ENCODE assay signal across 34 cellular contexts in the genomic region with DNA sequence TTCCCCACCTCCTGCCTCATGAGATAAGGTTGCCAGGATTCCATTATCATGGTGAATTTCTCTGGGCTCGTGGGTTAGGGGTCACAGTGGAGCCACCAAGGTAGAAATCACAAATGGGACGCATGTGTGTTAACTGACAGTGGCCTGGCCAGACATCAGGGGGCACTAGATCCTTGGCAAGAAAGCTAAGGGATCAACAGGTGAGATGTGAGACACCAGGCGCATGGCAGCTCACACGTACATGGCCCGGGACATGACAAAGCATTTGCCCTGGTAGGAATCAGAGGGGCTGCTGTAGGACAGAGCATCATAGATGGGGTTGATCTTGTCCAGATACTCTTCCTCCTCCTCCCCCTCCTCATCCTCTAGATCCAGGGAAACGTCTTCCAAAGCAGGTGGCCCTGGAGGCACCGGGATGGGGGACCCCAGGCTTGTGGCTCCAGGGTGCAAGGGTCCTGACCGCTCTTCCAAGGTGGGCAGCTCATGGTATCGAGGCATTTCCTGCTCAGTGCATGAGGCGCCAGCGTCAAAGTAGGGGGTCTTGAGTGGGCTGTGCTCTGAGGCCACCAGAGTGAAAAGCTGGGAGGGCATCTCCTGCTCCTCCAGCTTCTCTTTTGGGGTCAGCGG. TPM values are rescaled to one million over a fixed set of nuclear protein-coding genes. Genes with fewer than 3 reads are reported as not detected.
DNase-seq lines count a peak whose midpoint lies in the region; ATAC-seq and FAIRE-seq lines count a peak whose summit lies in the region.
"Had no signal": no experiment of that assay in that cellular context is flagged by ENCODE, and none has a peak within 500 bp of the region (broad histone marks: within the 10 kb centered on the region; RNA-seq: fewer than 3 reads in every experiment).

No MANE protein-coding gene starts in this region.

- H4K5ac ChIP-seq in mesendoderm (ENCODE audit: low read length), result no peak overlapping the region

- H2AK5ac ChIP-seq in mesendoderm (ENCODE audit: low read length), result no peak overlapping the region

- WGBS in mesendoderm (ENCODE audit: extremely low coverage, insufficient coverage, low lambda C conversion rate), result no CpG with 5 or more reads among the region's 12 CpGs

- FAIRE-seq in HTR-8/SVneo (lab: Jason Lieb, UNC), result peak; percentile 51
- FAIRE-seq: pancreas had no signal

- no peaks in the 10 kb centered on the region for H3K79me1 ChIP-seq in mesendoderm (ENCODE audit: low read length)

- no peak overlapping the region for H3K23ac ChIP-seq in mesendoderm (ENCODE audit: low read length)

- no peak overlapping the region for H2BK15ac ChIP-seq in mesendoderm (replicated peaks; ENCODE audit: low read depth)

- no peak overlapping the region for H3K18ac ChIP-seq in mesendoderm (ENCODE audit: low read length)

- H3K79me2 ChIP-seq in mesendoderm (ENCODE audit: control insufficient read depth, insufficient read depth, low read length), result no peaks in the 10 kb centered on the region

- no peak overlapping the region for H3K4me2 ChIP-seq in mesendoderm (ENCODE audit: low read length)
- H3K4me2 ChIP-seq: neural progenitor cell, PC-9, SK-N-SH had no signal

- no peaks in the 10 kb centered on the region for H3K27me3 Mint-ChIP-seq in activated CD4-positive, alpha-beta T cell treated with anti-CD3 and anti-CD28 coated beads, Interleukin-2, amount 10 ng/mL, durations not matched to agents 24 days and 14 days
- no peaks in the 10 kb centered on the region for H3K27me3 Mint-ChIP-seq in activated naive CD8-positive, alpha-beta T cell treated with anti-CD3 and anti-CD28 coated beads, Interleukin-2, amount 50 U/mL, for 24 hours
- H3K27me3 Mint-ChIP-seq: stimulated activated memory B cell treated with anti-CD40 and anti-IgM and Interleukin-4, amounts not matched to agents 10 μg/mL and 1 μg/mL and 100 μg/mL, for 72 hours; type B pancreatic cell had no signal

- H3K27ac Mint-ChIP-seq in activated CD4-positive, alpha-beta T cell treated with anti-CD3 and anti-CD28 coated beads, Interleukin-2, amount 10 ng/mL, durations not matched to agents 24 days and 14 days, result peak overlapping the region; percentile 31
- H3K27ac Mint-ChIP-seq in activated naive CD8-positive, alpha-beta T cell treated with anti-CD3 and anti-CD28 coated beads, Interleukin-2, amount 50 U/mL, for 24 hours, result no peak overlapping the region
- H3K27ac Mint-ChIP-seq: activated naive CD4-positive, alpha-beta T cell treated with anti-CD3 and anti-CD28 coated beads for 36 hours; CD14-positive monocyte; memory B cell; neural progenitor cell; stimulated activated memory B cell treated with anti-CD40 and anti-IgM and Interleukin-4, amounts not matched to agents 10 μg/mL and 1 μg/mL and 100 μg/mL, for 72 hours; type B pancreatic cell had no signal

- peaks cover 58% of the 10 kb centered on the region for H3K36me3 Mint-ChIP-seq in activated CD4-positive, alpha-beta T cell treated with anti-CD3 and anti-CD28 coated beads, Interleukin-2, amount 10 ng/mL, durations not matched to agents 24 days and 14 days (ENCODE audit: low read depth)
- H3K36me3 Mint-ChIP-seq in activated naive CD8-positive, alpha-beta T cell treated with anti-CD3 and anti-CD28 coated beads, Interleukin-2, amount 50 U/mL, for 24 hours (ENCODE audit: low read depth), result peaks cover 33% of the 10 kb centered on the region
- H3K36me3 Mint-ChIP-seq: CD14-positive monocyte; neural progenitor cell; stimulated activated memory B cell treated with anti-CD40 and anti-IgM and Interleukin-4, amounts not matched to agents 10 μg/mL and 1 μg/mL and 100 μg/mL, for 72 hours; type B pancreatic cell had no signal

- no peaks in the 10 kb centered on the region for H3K9me3 Mint-ChIP-seq in activated CD4-positive, alpha-beta T cell treated with anti-CD3 and anti-CD28 coated beads, Interleukin-2, amount 10 ng/mL, durations not matched to agents 24 days and 14 days
- H3K9me3 Mint-ChIP-seq in activated naive CD8-positive, alpha-beta T cell treated with anti-CD3 and anti-CD28 coated beads, Interleukin-2, amount 50 U/mL, for 24 hours, result no peaks in the 10 kb centered on the region
- H3K9me3 Mint-ChIP-seq: activated naive CD4-positive, alpha-beta T cell treated with anti-CD3 and anti-CD28 coated beads for 36 hours; activated T-cell treated with anti-CD3 and anti-CD28 coated beads, Interleukin-2, amount 50 U/mL, for 4 hours; memory B cell; neural progenitor cell; stimulated activated memory B cell treated with anti-CD40 and anti-IgM and Interleukin-4, amounts not matched to agents 10 μg/mL and 1 μg/mL and 100 μg/mL, for 72 hours; type B pancreatic cell had no signal

- no peak overlapping the region for H2BK120ac ChIP-seq in mesendoderm (ENCODE audit: low read depth, low read length)

- no peak overlapping the region for H3K4me3 Mint-ChIP-seq in activated CD4-positive, alpha-beta T cell treated with anti-CD3 and anti-CD28 coated beads, Interleukin-2, amount 10 ng/mL, durations not matched to agents 24 days and 14 days
- no peak overlapping the region for H3K4me3 Mint-ChIP-seq in activated naive CD8-positive, alpha-beta T cell treated with anti-CD3 and anti-CD28 coated beads, Interleukin-2, amount 50 U/mL, for 24 hours
- H3K4me3 Mint-ChIP-seq: activated naive CD4-positive, alpha-beta T cell treated with anti-CD3 and anti-CD28 coated beads for 36 hours; activated T-cell treated with anti-CD3 and anti-CD28 coated beads, Interleukin-2, amount 50 U/mL, for 4 hours; CD14-positive monocyte; memory B cell; neural progenitor cell; stimulated activated memory B cell treated with anti-CD40 and anti-IgM and Interleukin-4, amounts not matched to agents 10 μg/mL and 1 μg/mL and 100 μg/mL, for 72 hours; type B pancreatic cell had no signal

- intact Hi-C loops in activated CD4-positive, alpha-beta T cell treated with anti-CD3 and anti-CD28 coated beads, Interleukin-2, amount 10 ng/mL, durations not matched to agents 24 days and 14 days (cut with micrococcal nuclease), result no loop called here

- H3K27me3 ChIP-seq in mesendoderm (ENCODE audit: insufficient read depth, low read length, poor library complexity), result no peaks in the 10 kb centered on the region
- H3K27me3 ChIP-seq: neural progenitor cell, pancreas had no signal

- no peak overlapping the region for H3K4ac ChIP-seq in mesendoderm (ENCODE audit: low read depth, low read length)

- no peaks in the 10 kb centered on the region for H3K4me1 ChIP-seq in mesendoderm (ENCODE audit: control insufficient read depth, low read depth, low read length)
- H3K4me1 ChIP-seq: neural progenitor cell, pancreas had no signal

- no peak overlapping the region for H3K4me3 ChIP-seq in mesendoderm (ENCODE audit: low read length)
- H3K4me3 ChIP-seq: coronary artery, neural progenitor cell, pancreas, PC-9 had no signal

- H4K8ac ChIP-seq in mesendoderm (ENCODE audit: low read depth, low read length), result no peak overlapping the region

- H3K36me3 ChIP-seq in mesendoderm (ENCODE audit: control insufficient read depth, insufficient read depth, low read length), result no peaks in the 10 kb centered on the region
- H3K36me3 ChIP-seq: neural progenitor cell, pancreas had no signal

- H3K27ac ChIP-seq in mesendoderm (ENCODE audit: low read depth, low read length), result no peak overlapping the region
- H3K27ac ChIP-seq: coronary artery, neural progenitor cell, pancreas, PC-9 had no signal

- no peak overlapping the region for H3K56ac ChIP-seq in mesendoderm (ENCODE audit: low read length)

- H3K4me1 Mint-ChIP-seq in activated CD4-positive, alpha-beta T cell treated with anti-CD3 and anti-CD28 coated beads, Interleukin-2, amount 10 ng/mL, durations not matched to agents 24 days and 14 days, result peaks cover 48% of the 10 kb centered on the region
- peaks cover 71% of the 10 kb centered on the region for H3K4me1 Mint-ChIP-seq in activated naive CD8-positive, alpha-beta T cell treated with anti-CD3 and anti-CD28 coated beads, Interleukin-2, amount 50 U/mL, for 24 hours
- H3K4me1 Mint-ChIP-seq: CD14-positive monocyte, memory B cell, neural progenitor cell had no signal

- ATAC-seq in activated naive CD8-positive, alpha-beta T cell treated with anti-CD3 and anti-CD28 coated beads, Interleukin-2, amount 50 U/mL, for 24 hours, result peak; percentile 21
- ATAC-seq in GM19035 (IDR thresholded peaks at IDR 0.05; ENCODE audit: unreplicated experiment) (no peak), HG03457 (IDR thresholded peaks at IDR 0.05; ENCODE audit: unreplicated experiment) (no peak), HG03280 (IDR thresholded peaks at IDR 0.05; ENCODE audit: unreplicated experiment) (no peak)
- ATAC-seq: activated T-cell treated with anti-CD3 and anti-CD28 coated beads, Interleukin-2, amount 50 U/mL, for 4 hours; left lobe of liver; pancreas; stimulated activated memory B cell treated with anti-CD40 and anti-IgM and Interleukin-4, amounts not matched to agents 10 μg/mL and 1 μg/mL and 100 μg/mL, for 72 hours had no signal

- peak; percentile 55 for DNase-seq in activated CD4-positive, alpha-beta T cell treated with anti-CD3 and anti-CD28 coated beads, Interleukin-2, amount 10 ng/mL, durations not matched to agents 24 days and 14 days
- no peak for DNase-seq in activated CD4-positive, alpha-beta T cell treated with anti-CD3 and anti-CD28 coated beads, Interleukin-2, amount 50 U/mL, for 1 hour
- no peak for DNase-seq in HTR-8/SVneo (ENCODE audit: insufficient read length, low spot score)
- DNase-seq in activated naive CD8-positive, alpha-beta T cell treated with anti-CD3 and anti-CD28 coated beads, Interleukin-2, amount 50 U/mL, for 24 hours, result no peak
- DNase-seq in mesendoderm, result peak; percentile 18
- DNase-seq: activated naive CD4-positive, alpha-beta T cell treated with anti-CD3 and anti-CD28 coated beads for 36 hours; activated T-cell treated with anti-CD3 and anti-CD28 coated beads, Interleukin-2, amount 50 U/mL, for 4 hours; aorta; DMS79 treated with DMSO at 0.1 percent for 48 hours; effector CD8-positive, alpha-beta T cell; erythroblast; GOT3; Karpas-422; NCI-H1417; NCI-H2029; NCI-H2227 treated with DMSO at 0.1 percent for 48 hours; NCI-H69; pancreas; PC-9; SK-N-SH; stimulated activated CD4-positive, alpha-beta T cell treated with anti-CD3 and anti-CD28 coated beads, Interleukin-15, amount 100 ng/mL, for 24 hours; T-helper 2 cell had no signal

- H2BK5ac ChIP-seq in mesendoderm (ENCODE audit: low read length), result no peak overlapping the region

- H3K9ac ChIP-seq in mesendoderm (ENCODE audit: low read length), result no peak overlapping the region
- H3K9ac ChIP-seq: neural progenitor cell, SK-N-SH had no signal

RNA-seq across cellular contexts. Expression of a gene that starts 24.6 kb away (rescaled TPM):
- 587 and 596 TPM in 2 replicates for total RNA-seq in activated CD4-positive, alpha-beta T cell treated with anti-CD3 and anti-CD28 coated beads, Interleukin-2, amount 10 ng/mL, durations not matched to agents 24 days and 14 days
- polyA plus RNA-seq in mesendoderm (2013, experiment 1 of 2), result not detected
- polyA plus RNA-seq in mesendoderm (2013, experiment 2 of 2), result not detected
- total RNA-seq: aorta, subcutaneous adipose tissue had no signal
- polyA plus RNA-seq: aorta, CD14-positive monocyte had no signal

RNA-seq across cellular contexts. Expression of a gene that starts 28.5 kb away (rescaled TPM):
- 50.5 and 60.5 TPM in 2 replicates for total RNA-seq in activated CD4-positive, alpha-beta T cell treated with anti-CD3 and anti-CD28 coated beads, Interleukin-2, amount 10 ng/mL, durations not matched to agents 24 days and 14 days
- 0.04 TPM for polyA plus RNA-seq in mesendoderm (2013, experiment 1 of 2)
- 0.04 TPM for polyA plus RNA-seq in mesendoderm (2013, experiment 2 of 2)
- total RNA-seq: A172 had no signal

Comparison
In these comparisons a context has a peak if more than half of its experiments do, and no peak if none do; other contexts are left out.
1. DNase-seq: peak in activated CD4-positive, alpha-beta T cell treated with anti-CD3 and anti-CD28 coated beads, Interleukin-2, amount 10 ng/mL, durations not matched to agents 24 days and 14 days (single experiment) and mesendoderm (single experiment); none in activated CD4-positive, alpha-beta T cell treated with anti-CD3 and anti-CD28 coated beads, Interleukin-2, amount 50 U/mL, for 1 hour (single experiment), HTR-8/SVneo (single experiment) and activated naive CD8-positive, alpha-beta T cell treated with anti-CD3 and anti-CD28 coated beads, Interleukin-2, amount 50 U/mL, for 24 hours (single experiment).